ENCODE assay signal across 31 cellular contexts in the genomic region with DNA sequence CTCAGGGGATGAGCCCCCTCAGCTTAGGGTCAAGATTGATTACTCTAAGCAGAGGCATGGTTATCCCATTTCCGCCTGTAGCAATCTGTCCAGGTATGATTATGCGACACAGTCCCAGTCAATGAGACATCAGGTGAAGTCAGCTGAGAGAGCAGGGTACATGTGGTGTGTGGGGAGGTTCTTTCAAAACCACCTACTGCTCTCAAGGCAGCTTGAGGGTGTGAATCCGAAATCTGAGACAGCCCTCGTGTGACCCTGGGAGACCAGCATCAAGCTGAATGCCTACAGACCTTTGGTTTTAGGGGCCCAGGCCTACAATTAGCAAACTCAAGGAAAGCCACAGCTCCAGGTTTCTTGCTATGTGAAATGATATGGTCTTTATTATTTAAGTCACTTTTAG.
"Had no signal": no experiment of that assay in that cellular context is flagged by ENCODE, and none has a peak within 500 bp of the region (broad histone marks: within the 10 kb centered on the region; RNA-seq: fewer than 3 reads in every experiment).

No MANE protein-coding gene starts in this region.

- H3K4me1 ChIP-seq: SJCRH30 had no signal

- H3K27ac Mint-ChIP-seq: activated CD4-positive, alpha-beta T cell treated with anti-CD3 and anti-CD28 coated beads, Interleukin-2, amount 10 ng/mL, durations not matched to agents 24 days and 14 days; activated CD8-positive, alpha-beta T cell treated with anti-CD3 and anti-CD28 coated beads for 36 hours; activated naive CD8-positive, alpha-beta T cell treated with anti-CD3 and anti-CD28 coated beads for 36 hours; activated T-cell treated with anti-CD3 and anti-CD28 coated beads, Interleukin-2, amount 50 U/mL, for 72 hours; activated T-helper 17 cell treated with anti-CD3 and anti-CD28 coated beads, Interleukin-2, amount 50 U/mL, for 72 hours had no signal

- H3K27me3 Mint-ChIP-seq: activated CD4-positive, alpha-beta T cell treated with anti-CD3 and anti-CD28 coated beads, Interleukin-2, amount 10 ng/mL, durations not matched to agents 24 days and 14 days; activated CD8-positive, alpha-beta T cell treated with anti-CD3 and anti-CD28 coated beads for 36 hours; activated naive CD8-positive, alpha-beta T cell treated with anti-CD3 and anti-CD28 coated beads for 36 hours; activated T-helper 17 cell treated with anti-CD3 and anti-CD28 coated beads, Interleukin-2, amount 50 U/mL, for 72 hours had no signal

- H3K9me3 ChIP-seq: SJCRH30 had no signal

- ATAC-seq: activated CD8-positive, alpha-beta T cell treated with anti-CD3 and anti-CD28 coated beads for 36 hours; activated T-cell treated with anti-CD3 and anti-CD28 coated beads, Interleukin-2, amount 50 U/mL, for 72 hours; activated T-helper 17 cell treated with anti-CD3 and anti-CD28 coated beads, Interleukin-2, amount 50 U/mL, for 72 hours; Panc1 had no signal

- H3K9me3 Mint-ChIP-seq: activated CD4-positive, alpha-beta T cell treated with anti-CD3 and anti-CD28 coated beads, Interleukin-2, amount 10 ng/mL, durations not matched to agents 24 days and 14 days; activated CD8-positive, alpha-beta T cell treated with anti-CD3 and anti-CD28 coated beads for 36 hours; activated naive CD8-positive, alpha-beta T cell treated with anti-CD3 and anti-CD28 coated beads for 36 hours; activated T-cell treated with anti-CD3 and anti-CD28 coated beads, Interleukin-2, amount 50 U/mL, for 72 hours; activated T-helper 17 cell treated with anti-CD3 and anti-CD28 coated beads, Interleukin-2, amount 50 U/mL, for 72 hours had no signal

- H3K4me1 Mint-ChIP-seq: activated naive CD8-positive, alpha-beta T cell treated with anti-CD3 and anti-CD28 coated beads for 36 hours; activated T-helper 17 cell treated with anti-CD3 and anti-CD28 coated beads, Interleukin-2, amount 50 U/mL, for 72 hours had no signal

- H3K4me3 ChIP-seq: SJCRH30, SK-N-MC had no signal

- H3K27ac ChIP-seq: brain microvascular endothelial cell, SJCRH30, SK-N-MC, WERI-Rb-1 had no signal

- H3K36me3 ChIP-seq: brain microvascular endothelial cell, SJCRH30, WERI-Rb-1 had no signal

- H3K4me3 Mint-ChIP-seq: activated CD4-positive, alpha-beta T cell treated with anti-CD3 and anti-CD28 coated beads, Interleukin-2, amount 10 ng/mL, durations not matched to agents 24 days and 14 days; activated CD8-positive, alpha-beta T cell treated with anti-CD3 and anti-CD28 coated beads for 36 hours; activated naive CD8-positive, alpha-beta T cell treated with anti-CD3 and anti-CD28 coated beads for 36 hours; activated T-cell treated with anti-CD3 and anti-CD28 coated beads, Interleukin-2, amount 50 U/mL, for 72 hours; activated T-helper 17 cell treated with anti-CD3 and anti-CD28 coated beads, Interleukin-2, amount 50 U/mL, for 72 hours had no signal

- DNase-seq: activated CD4-positive, alpha-beta T cell treated with anti-CD3 and anti-CD28 coated beads, Interleukin-2, amount 10 ng/mL, durations not matched to agents 24 days and 14 days; activated CD4-positive, alpha-beta T cell treated with anti-CD3 and anti-CD28 coated beads, Interleukin-2, amount 50 U/mL, for 4 hours; activated CD8-positive, alpha-beta T cell treated with anti-CD3 and anti-CD28 coated beads for 36 hours; activated effector memory CD4-positive, alpha-beta T cell treated with anti-CD3 and anti-CD28 coated beads, Interleukin-2, amount 50 U/mL, for 16 hours; activated naive CD4-positive, alpha-beta T cell; activated naive CD4-positive, alpha-beta T cell treated with anti-CD3 and anti-CD28 coated beads, Interleukin-2, amount 50 U/mL, for 16 hours; activated naive CD8-positive, alpha-beta T cell treated with anti-CD3 and anti-CD28 coated beads for 36 hours; activated T-cell treated with anti-CD3 and anti-CD28 coated beads, Interleukin-2, amount 50 U/mL, for 1 hour; activated T-cell treated with anti-CD3 and anti-CD28 coated beads, Interleukin-2, amount 50 U/mL, for 72 hours; amniotic stem cell; aorta; brain microvascular endothelial cell; NCI-H1092 treated with DMSO at 0.1 percent for 48 hours; NCI-H1417; NCI-H146; NCI-H187; NCI-H2029 treated with DMSO at 0.1 percent for 48 hours; NCI-H2107; NCI-H2171; NCI-H2227 treated with DMSO at 0.1 percent for 48 hours; NCI-H446; NCI-H510A treated with DMSO at 0.1 percent for 48 hours; NCI-H526 treated with DMSO at 0.1 percent for 48 hours; NCI-H774; SHP77; SJCRH30; T1000; WERI-Rb-1 had no signal

- H3K27me3 ChIP-seq: brain microvascular endothelial cell, SJCRH30 had no signal
